Comparison of ENCODE assay signal across 17 cellular contexts in the genomic region with DNA sequence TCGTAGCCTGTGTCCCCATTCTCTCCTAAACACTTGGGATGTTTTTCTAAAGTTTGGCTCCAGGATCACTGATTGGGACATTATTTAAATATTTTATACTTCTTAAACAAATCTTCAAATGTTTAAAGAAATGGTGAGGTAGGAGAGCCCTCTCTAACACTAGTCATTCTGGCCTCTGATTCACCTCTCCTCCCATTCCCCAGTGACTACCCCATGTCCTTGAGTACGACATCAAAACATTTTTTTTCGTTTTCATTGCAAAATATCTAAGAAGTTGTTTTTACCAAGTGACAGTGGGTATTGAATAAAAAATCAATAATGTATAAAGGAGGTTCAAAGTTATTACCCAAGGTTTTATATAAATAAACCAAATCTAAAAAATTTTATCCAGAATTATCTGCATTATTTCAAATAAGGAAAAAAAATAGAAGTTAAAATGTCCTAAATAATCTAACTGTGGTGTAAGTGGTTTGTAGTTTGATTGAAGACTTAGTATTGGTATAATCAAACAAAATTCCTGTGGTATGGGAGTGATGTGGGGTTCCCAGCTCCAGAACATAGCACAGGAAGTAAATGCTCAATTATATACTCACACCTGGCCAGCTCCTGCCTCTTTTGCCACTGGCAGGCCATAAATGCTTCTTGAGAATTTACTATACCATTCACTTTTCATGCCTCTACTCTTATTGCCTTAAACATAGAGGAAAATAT.
"Had no signal": no experiment of that assay in that cellular context is flagged by ENCODE, and none has a peak within 500 bp of the region (broad histone marks: within the 10 kb centered on the region; RNA-seq: fewer than 3 reads in every experiment).

No MANE protein-coding gene starts in this region.

- H3K36me3 Mint-ChIP-seq: activated CD4-positive, alpha-beta memory T cell treated with anti-CD3 and anti-CD28 coated beads for 36 hours; activated naive CD8-positive, alpha-beta T cell treated with anti-CD3 and anti-CD28 coated beads for 36 hours; type B pancreatic cell had no signal

- H3K27me3 ChIP-seq: ascending aorta, colonic mucosa, neutrophil, sigmoid colon, suprapubic skin had no signal

- H3K4me1 ChIP-seq: ascending aorta, colonic mucosa, sigmoid colon, suprapubic skin had no signal

- H3K9me3 ChIP-seq: ascending aorta, colonic mucosa, neutrophil, sigmoid colon, suprapubic skin had no signal

- H3K4me1 Mint-ChIP-seq: activated naive CD8-positive, alpha-beta T cell treated with anti-CD3 and anti-CD28 coated beads for 36 hours had no signal

- H3K4me3 Mint-ChIP-seq: activated CD4-positive, alpha-beta memory T cell treated with anti-CD3 and anti-CD28 coated beads for 36 hours; activated naive CD8-positive, alpha-beta T cell treated with anti-CD3 and anti-CD28 coated beads for 36 hours; activated T-cell treated with anti-CD3 and anti-CD28 coated beads, Interleukin-2, amount 50 U/mL, for 4 hours; type B pancreatic cell had no signal

- ATAC-seq: activated T-cell treated with anti-CD3 and anti-CD28 coated beads, Interleukin-2, amount 50 U/mL, for 4 hours had no signal

- H3K36me3 ChIP-seq: ascending aorta, colonic mucosa, neutrophil, sigmoid colon, suprapubic skin had no signal

- DNase-seq: activated CD4-positive, alpha-beta memory T cell treated with anti-CD3 and anti-CD28 coated beads for 36 hours; activated gamma-delta T cell treated with Interleukin-2 at 50 U/mL for 16 hours; activated naive CD8-positive, alpha-beta T cell treated with anti-CD3 and anti-CD28 coated beads for 36 hours; activated T-cell treated with anti-CD3 and anti-CD28 coated beads, Interleukin-2, amount 50 U/mL, for 4 hours; caudate nucleus; colonic mucosa; effector CD4-positive, alpha-beta T cell; midbrain; sigmoid colon; stimulated activated CD4-positive, alpha-beta T cell treated with anti-CD3 and anti-CD28 coated beads, Interleukin-2, amount 100 ng/mL, for 24 hours; stimulated activated naive CD4-positive, alpha-beta T cell; T-helper 9 cell had no signal

- H3K27ac Mint-ChIP-seq: activated CD4-positive, alpha-beta memory T cell treated with anti-CD3 and anti-CD28 coated beads for 36 hours; activated naive CD8-positive, alpha-beta T cell treated with anti-CD3 and anti-CD28 coated beads for 36 hours; type B pancreatic cell had no signal

- H3K9me3 Mint-ChIP-seq: activated T-cell treated with anti-CD3 and anti-CD28 coated beads, Interleukin-2, amount 50 U/mL, for 4 hours; type B pancreatic cell had no signal

- H3K27me3 Mint-ChIP-seq: type B pancreatic cell had no signal

- H3K27ac ChIP-seq: ascending aorta, colonic mucosa, neutrophil, sigmoid colon, suprapubic skin, VCaP had no signal

- H3K4me3 ChIP-seq: ascending aorta, colonic mucosa, sigmoid colon, suprapubic skin had no signal
